In genomic region chr17:10845388-10845751, GRCh38 we compare ENCODE assay signal across 10 cellular contexts. TPM values are rescaled to one million over a fixed set of nuclear protein-coding genes. Genes with fewer than 3 reads are reported as not detected.
DNase-seq lines count a peak whose midpoint lies in the region; ATAC-seq and TF ChIP-seq lines count a peak whose summit lies in the region.
"Had no signal": no experiment of that assay in that cellular context is flagged by ENCODE, and none has a peak within 500 bp of the region (broad histone marks: within the 10 kb centered on the region; RNA-seq: fewer than 3 reads in every experiment).

No MANE protein-coding gene starts in this region.

- TF ChIP-seq EP300 in gastroesophageal sphincter (IDR thresholded peaks at IDR 0.05) = no peak

- H3K4me3 ChIP-seq in adipocyte (ENCODE audit: low read length) (no peak overlapping the region), tibial artery (peak overlapping the region; percentile 39 to 55), gastroesophageal sphincter (peak overlapping the region in 1 of 2 donors; percentile 50)

- no peak for DNase-seq in activated naive CD8-positive, alpha-beta T cell treated with anti-CD3 and anti-CD28 coated beads, Interleukin-2, amount 50 U/mL, for 24 hours
- DNase-seq in adipocyte (ENCODE audit: low read depth) = no peak
- DNase-seq in mesothelial cell of epicardium (ENCODE audit: low spot score in 2 of 2, unreplicated experiment in 2 of 2) = no peak
- no peak for DNase-seq in tibial artery
- DNase-seq: NCI-H1436 treated with DMSO at 0.1 percent for 48 hours had no signal

- ATAC-seq in activated naive CD8-positive, alpha-beta T cell treated with anti-CD3 and anti-CD28 coated beads, Interleukin-2, amount 50 U/mL, for 24 hours = no peak
- no peak for ATAC-seq in GM18520 (IDR thresholded peaks at IDR 0.05; ENCODE audit: unreplicated experiment)
- no peak for ATAC-seq in gastroesophageal sphincter
- ATAC-seq in GM18498 (IDR thresholded peaks at IDR 0.05; ENCODE audit: unreplicated experiment) = no peak

- no peak overlapping the region for H3K27ac ChIP-seq in tibial artery
- H3K27ac ChIP-seq in gastroesophageal sphincter = no peak overlapping the region

- H3K27me3 ChIP-seq in adipocyte (replicated peaks; ENCODE audit: control insufficient read depth, insufficient read depth, low read length) = peaks cover 10% of the 10 kb centered on the region
- H3K27me3 ChIP-seq in tibial artery = no peaks in the 10 kb centered on the region
- no peaks in the 10 kb centered on the region for H3K27me3 ChIP-seq in gastroesophageal sphincter

- TF ChIP-seq POLR2A in gastroesophageal sphincter (IDR thresholded peaks at IDR 0.05) = no peak

- no peak for TF ChIP-seq CTCF in mesothelial cell of epicardium (IDR thresholded peaks at IDR 0.05; ENCODE audit: unreplicated experiment)
- no peak for TF ChIP-seq CTCF in tibial artery (IDR thresholded peaks at IDR 0.05)
- no peak for TF ChIP-seq CTCF in gastroesophageal sphincter (IDR thresholded peaks at IDR 0.05)

- intact Hi-C loops in tibial artery (cut with DNase I; ENCODE audit: low total_unique reads) = loop anchor here (2.0 kb wide), 2 partner anchors 109 to 201 kb away; no protein-coding TSS in a partner anchor

- peaks cover 11% of the 10 kb centered on the region for H3K4me1 Mint-ChIP-seq in activated naive CD8-positive, alpha-beta T cell (ENCODE audit: low read depth)
- H3K4me1 Mint-ChIP-seq in activated naive CD8-positive, alpha-beta T cell treated with anti-CD3 and anti-CD28 coated beads, Interleukin-2, amount 50 U/mL, for 24 hours = peaks cover 15% of the 10 kb centered on the region
- H3K4me1 Mint-ChIP-seq in mesothelial cell of epicardium = peaks cover 19% of the 10 kb centered on the region

- H3K9me3 ChIP-seq in adipocyte (ENCODE audit: control insufficient read depth, low read length) (peaks cover 14% of the 10 kb centered on the region), tibial artery (no peaks in the 10 kb centered on the region), gastroesophageal sphincter (no peaks in the 10 kb centered on the region)

- no peak overlapping the region for H3K27ac Mint-ChIP-seq in activated naive CD8-positive, alpha-beta T cell
- H3K27ac Mint-ChIP-seq in activated naive CD8-positive, alpha-beta T cell treated with anti-CD3 and anti-CD28 coated beads, Interleukin-2, amount 50 U/mL, for 24 hours = no peak overlapping the region
- no peak overlapping the region for H3K27ac Mint-ChIP-seq in mesothelial cell of epicardium
- H3K27ac Mint-ChIP-seq: stimulated activated naive CD8-positive, alpha-beta T cell treated with anti-CD3 and anti-CD28 coated beads, Interleukin-15, Interleukin-2, amounts not matched to agents 100 ng/mL and 50 ng/mL, for 24 hours had no signal

- no peaks in the 10 kb centered on the region for H3K9me3 Mint-ChIP-seq in activated naive CD8-positive, alpha-beta T cell (ENCODE audit: low read depth)
- H3K9me3 Mint-ChIP-seq in activated naive CD8-positive, alpha-beta T cell treated with anti-CD3 and anti-CD28 coated beads, Interleukin-2, amount 50 U/mL, for 24 hours = no peaks in the 10 kb centered on the region
- peaks cover 6% of the 10 kb centered on the region for H3K9me3 Mint-ChIP-seq in mesothelial cell of epicardium
- H3K9me3 Mint-ChIP-seq: stimulated activated naive CD8-positive, alpha-beta T cell treated with anti-CD3 and anti-CD28 coated beads, Interleukin-15, Interleukin-2, amounts not matched to agents 100 ng/mL and 50 ng/mL, for 24 hours had no signal

- H3K4me1 ChIP-seq in adipocyte (ENCODE audit: control insufficient read depth, insufficient read depth, low read length) = peaks cover 9% of the 10 kb centered on the region
- peaks cover 0 to 9% (median 3%) of the 10 kb centered on the region in 4 donors for H3K4me1 ChIP-seq in tibial artery
- H3K4me1 ChIP-seq in gastroesophageal sphincter = peaks cover 0 to 11% (median 3%) of the 10 kb centered on the region in 3 donors

- H3K36me3 Mint-ChIP-seq in activated naive CD8-positive, alpha-beta T cell = no peaks in the 10 kb centered on the region
- no peaks in the 10 kb centered on the region for H3K36me3 Mint-ChIP-seq in activated naive CD8-positive, alpha-beta T cell treated with anti-CD3 and anti-CD28 coated beads, Interleukin-2, amount 50 U/mL, for 24 hours (ENCODE audit: low read depth)
- H3K36me3 Mint-ChIP-seq in mesothelial cell of epicardium = no peaks in the 10 kb centered on the region

- H3K27me3 Mint-ChIP-seq in activated naive CD8-positive, alpha-beta T cell = no peaks in the 10 kb centered on the region
- H3K27me3 Mint-ChIP-seq in activated naive CD8-positive, alpha-beta T cell treated with anti-CD3 and anti-CD28 coated beads, Interleukin-2, amount 50 U/mL, for 24 hours = peaks cover 2% of the 10 kb centered on the region
- H3K27me3 Mint-ChIP-seq in mesothelial cell of epicardium (ENCODE audit: low read depth) = peaks cover 54% of the 10 kb centered on the region

- H3K36me3 ChIP-seq in adipocyte (ENCODE audit: control insufficient read depth, insufficient read depth, low read length, severe bottlenecking) (no peaks in the 10 kb centered on the region), tibial artery (no peaks in the 10 kb centered on the region), gastroesophageal sphincter (no peaks in the 10 kb centered on the region)

- 17 to 21% methylated on average over 6 of the region's 6 CpGs for WGBS in gastroesophageal sphincter (ENCODE audit: low coverage in 1 of 2), 2 donors

- H3K4me3 Mint-ChIP-seq in activated naive CD8-positive, alpha-beta T cell = peak overlapping the region; percentile 81
- no peak overlapping the region for H3K4me3 Mint-ChIP-seq in activated naive CD8-positive, alpha-beta T cell treated with anti-CD3 and anti-CD28 coated beads, Interleukin-2, amount 50 U/mL, for 24 hours
- peak overlapping the region; percentile 81 for H3K4me3 Mint-ChIP-seq in mesothelial cell of epicardium

- peak overlapping the region; percentile 66 for H3K9ac ChIP-seq in adipocyte (ENCODE audit: low read length)

RNA-seq across cellular contexts. Expression of gene PIRT, which starts 7.5 kb away (rescaled TPM):
- total RNA-seq in mesothelial cell of epicardium (not detected in 3 replicates), gastroesophageal sphincter (1 to 10 TPM in 2 of 4 donors, under 1 TPM in 2; 0.19 to 2.1 (median 0.91) TPM)

RNA-seq across cellular contexts. Expression of gene TMEM238L, which starts 41.5 kb away (rescaled TPM):
- total RNA-seq in mesothelial cell of epicardium = not detected in 3 replicates
- not detected for total RNA-seq in gastroesophageal sphincter
